ENCODE assay signal across 28 cellular contexts in the genomic region with DNA sequence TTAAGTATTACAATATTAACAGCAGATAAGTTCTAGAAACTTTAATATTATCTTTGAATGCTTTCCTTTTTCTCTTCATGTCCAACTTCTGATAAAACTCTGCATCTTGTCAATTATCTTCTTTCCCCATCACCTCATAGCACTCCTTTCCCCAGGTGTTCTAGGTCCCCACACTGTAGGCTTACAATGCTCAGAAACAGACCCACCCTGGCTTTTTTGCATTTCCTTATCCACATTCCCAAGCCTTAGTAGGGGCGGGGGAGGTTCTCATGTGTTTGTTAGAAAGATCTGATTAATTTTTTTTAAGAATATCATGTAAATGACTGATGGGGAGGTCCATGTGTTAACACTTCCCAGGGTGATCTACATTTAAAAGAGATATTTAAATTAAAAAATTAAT.
"Had no signal": no experiment of that assay in that cellular context is flagged by ENCODE, and none has a peak within 500 bp of the region (broad histone marks: within the 10 kb centered on the region; RNA-seq: fewer than 3 reads in every experiment).

No MANE protein-coding gene starts in this region.

- H3K27me3 Mint-ChIP-seq: natural killer cell treated with Interleukin-12 subunit alpha and Interleukin-12 subunit beta and Interleukin-15 and Interleukin-18, amount 100 ng/mL, for 72 hours; stimulated activated naive CD8-positive, alpha-beta T cell treated with anti-CD3 and anti-CD28 coated beads, Interleukin-15, Interleukin-2, amounts not matched to agents 100 ng/mL and 50 ng/mL, for 24 hours had no signal

- H3K27ac ChIP-seq: left lung, lower lobe of right lung, pancreas, prostate gland, skin epidermis, suprapubic skin, thoracic aorta, tibial artery, upper lobe of right lung had no signal

- DNase-seq: hippocampal formation; left colon; left lung; lower lobe of right lung; mammary epithelial cell; midbrain; mucosa of descending colon; naive thymus-derived CD4-positive, alpha-beta T cell; nucleus accumbens; pancreas; posterior cingulate gyrus; retina; right cardiac atrium; stimulated activated CD4-positive, alpha-beta T cell treated with anti-CD3 and anti-CD28 coated beads, Interleukin-12 subunit alpha, Interleukin-12 subunit beta, amount 100 ng/mL, for 4 hours; stimulated activated CD4-positive, alpha-beta T cell treated with anti-CD3 and anti-CD28 coated beads, Interleukin-15, amount 100 ng/mL, for 24 hours; stimulated activated CD4-positive, alpha-beta T cell treated with anti-CD3 and anti-CD28 coated beads, Interleukin-2, amount 100 ng/mL, for 24 hours; stimulated activated CD4-positive, alpha-beta T cell treated with anti-CD3 and anti-CD28 coated beads, Interleukin-4, amount 100 ng/mL, for 1 hour; stimulated activated naive CD4-positive, alpha-beta T cell; tibial artery; trophoblast cell; upper lobe of right lung had no signal

- H3K4me3 Mint-ChIP-seq: naive thymus-derived CD4-positive, alpha-beta T cell; natural killer cell treated with Interleukin-12 subunit alpha and Interleukin-12 subunit beta and Interleukin-15 and Interleukin-18, amount 100 ng/mL, for 72 hours; stimulated activated naive CD8-positive, alpha-beta T cell treated with anti-CD3 and anti-CD28 coated beads, Interleukin-15, Interleukin-2, amounts not matched to agents 100 ng/mL and 50 ng/mL, for 24 hours had no signal

- H3K4me1 Mint-ChIP-seq: naive thymus-derived CD4-positive, alpha-beta T cell had no signal

- H3K9me3 ChIP-seq: left lung, lower lobe of right lung, mucosa of descending colon, pancreas, prostate gland, suprapubic skin, thoracic aorta, tibial artery, upper lobe of right lung had no signal

- H3K9me3 Mint-ChIP-seq: natural killer cell treated with Interleukin-12 subunit alpha and Interleukin-12 subunit beta and Interleukin-15 and Interleukin-18, amount 100 ng/mL, for 72 hours; stimulated activated naive CD8-positive, alpha-beta T cell treated with anti-CD3 and anti-CD28 coated beads, Interleukin-15, Interleukin-2, amounts not matched to agents 100 ng/mL and 50 ng/mL, for 24 hours had no signal

- H3K4me3 ChIP-seq: left lung, lower lobe of right lung, mucosa of descending colon, pancreas, prostate gland, skin epidermis, suprapubic skin, thoracic aorta, tibial artery, upper lobe of right lung had no signal

- H3K36me3 Mint-ChIP-seq: naive thymus-derived CD4-positive, alpha-beta T cell; natural killer cell treated with Interleukin-12 subunit alpha and Interleukin-12 subunit beta and Interleukin-15 and Interleukin-18, amount 100 ng/mL, for 72 hours had no signal

- H3K36me3 ChIP-seq: left lung, lower lobe of right lung, pancreas, prostate gland, suprapubic skin, thoracic aorta, tibial artery, upper lobe of right lung had no signal

- H3K4me1 ChIP-seq: left lung, lower lobe of right lung, pancreas, prostate gland, suprapubic skin, tibial artery, upper lobe of right lung had no signal

- H3K27ac Mint-ChIP-seq: naive thymus-derived CD4-positive, alpha-beta T cell; natural killer cell treated with Interleukin-12 subunit alpha and Interleukin-12 subunit beta and Interleukin-15 and Interleukin-18, amount 100 ng/mL, for 72 hours; stimulated activated naive CD8-positive, alpha-beta T cell treated with anti-CD3 and anti-CD28 coated beads, Interleukin-15, Interleukin-2, amounts not matched to agents 100 ng/mL and 50 ng/mL, for 24 hours had no signal

- ATAC-seq: left lung; lower lobe of right lung; naive thymus-derived CD4-positive, alpha-beta T cell; natural killer cell treated with Interleukin-12 subunit alpha and Interleukin-12 subunit beta and Interleukin-15 and Interleukin-18, amount 100 ng/mL, for 72 hours; pancreas; right cardiac atrium; sciatic nerve; upper lobe of right lung had no signal

- H3K27me3 ChIP-seq: left lung, pancreas, suprapubic skin, tibial artery, upper lobe of right lung had no signal
